Comparison of ENCODE assay signal across 9 cellular contexts in the genomic region with DNA sequence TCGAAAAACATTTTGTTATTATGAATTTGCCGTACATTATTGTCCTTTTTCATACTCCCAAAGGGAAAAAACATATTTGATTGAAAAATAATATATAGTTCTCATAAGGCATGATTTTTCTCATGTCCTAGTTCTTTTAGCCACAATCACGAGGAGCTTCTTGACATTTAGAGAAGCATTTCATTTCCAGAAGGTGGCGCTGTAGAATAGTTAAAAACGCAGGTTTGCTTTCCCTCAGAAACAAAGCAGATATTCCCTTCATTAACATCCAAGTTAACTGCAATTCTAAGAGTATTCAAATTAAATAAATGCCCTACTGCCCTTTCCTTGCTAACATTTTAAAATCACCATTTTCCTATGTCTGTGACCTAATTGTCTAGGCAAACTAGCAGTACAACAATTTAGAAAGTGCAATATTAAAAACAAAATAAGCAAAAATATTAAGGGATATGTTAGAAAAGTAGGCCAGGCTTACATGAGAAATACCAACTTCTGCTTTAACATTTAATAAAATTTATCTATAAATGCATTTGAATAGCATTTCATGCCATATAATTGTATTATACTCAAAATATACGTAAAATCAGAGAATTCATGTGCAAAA. TPM values are rescaled to one million over a fixed set of nuclear protein-coding genes. Genes with fewer than 3 reads are reported as not detected.
DNase-seq lines count a peak whose midpoint lies in the region; ATAC-seq and TF ChIP-seq lines count a peak whose summit lies in the region.
"Had no signal": no experiment of that assay in that cellular context is flagged by ENCODE, and none has a peak within 500 bp of the region (broad histone marks: within the 10 kb centered on the region; RNA-seq: fewer than 3 reads in every experiment).

No MANE protein-coding gene starts in this region.

- no TSS peak for BruUV-seq in A673 (replicated peaks; lab: Mats Ljungman, UMichigan)

- H3K36me3 Mint-ChIP-seq in immature natural killer cell = no peaks in the 10 kb centered on the region
- H3K36me3 Mint-ChIP-seq in activated T-cell treated with anti-CD3 and anti-CD28 coated beads, Interleukin-2, amount 50 U/mL, for 72 hours (ENCODE audit: insufficient read depth in 2 of 2) = no peaks in the 10 kb centered on the region

- H3K27ac Mint-ChIP-seq in immature natural killer cell = no peak overlapping the region
- H3K27ac Mint-ChIP-seq in activated T-cell treated with anti-CD3 and anti-CD28 coated beads, Interleukin-2, amount 50 U/mL, for 72 hours = no peak overlapping the region

- POLR2A ChIA-PET in A673 (lab: Charles Lee; ENCODE audit: low non-redundant PET) = no interaction called here

- no peak for ATAC-seq in activated T-cell treated with anti-CD3 and anti-CD28 coated beads, Interleukin-2, amount 50 U/mL, for 72 hours (replicated peaks in 1 of 2)

- H3K4me3 ChIP-seq in A673 (ENCODE audit: low read depth, low read length, poor library complexity, severe bottlenecking) (no peak overlapping the region), WERI-Rb-1 (ENCODE audit: low read depth, low read length) (no peak overlapping the region), thyroid gland (replicated peaks in 1 of 3) (no peak overlapping the region)

- H3K36me3 ChIP-seq in A673 (ENCODE audit: insufficient read depth, low read length, poor library complexity, severe bottlenecking) = no peaks in the 10 kb centered on the region
- no peaks in the 10 kb centered on the region for H3K36me3 ChIP-seq in WERI-Rb-1
- H3K36me3 ChIP-seq in thyroid gland = no peaks in the 10 kb centered on the region

- no peak for TF ChIP-seq POLR2A in thyroid gland (IDR thresholded peaks at IDR 0.05)

- no peak overlapping the region for H3K4me3 Mint-ChIP-seq in immature natural killer cell
- no peak overlapping the region for H3K4me3 Mint-ChIP-seq in activated T-cell treated with anti-CD3 and anti-CD28 coated beads, Interleukin-2, amount 50 U/mL, for 72 hours

- DNase-seq in A673 (ENCODE audit: low spot score) (peak; percentile 79), GM13976 (ENCODE audit: low spot score) (peak; percentile 48), NCI-H2029 treated with DMSO at 0.1 percent for 48 hours (lab: John Stamatoyannopoulos, UW) (peak; percentile 44), WERI-Rb-1 (peak; percentile 20), iPS DF 19.7 (ENCODE audit: low read depth, low spot score) (peak; percentile 2), thyroid gland (no peak), immature natural killer cell (no peak)
- DNase-seq in activated T-cell treated with anti-CD3 and anti-CD28 coated beads, Interleukin-2, amount 50 U/mL, for 72 hours = no peak

- H3K9me3 Mint-ChIP-seq in immature natural killer cell = peaks cover 0 to 7% (median under 1%) of the 10 kb centered on the region in 6 donors
- H3K9me3 Mint-ChIP-seq in activated T-cell treated with anti-CD3 and anti-CD28 coated beads, Interleukin-2, amount 50 U/mL, for 72 hours = peaks cover 0 to 1% of the 10 kb centered on the region in 2 donors

- peaks cover 0 to 2% (median 0%) of the 10 kb centered on the region in 3 donors for H3K27me3 Mint-ChIP-seq in immature natural killer cell (ENCODE audit: low read depth in 3 of 3)
- H3K27me3 Mint-ChIP-seq in activated T-cell treated with anti-CD3 and anti-CD28 coated beads, Interleukin-2, amount 50 U/mL, for 72 hours (ENCODE audit: low read depth) = no peaks in the 10 kb centered on the region

- no peaks in the 10 kb centered on the region for H3K4me1 Mint-ChIP-seq in immature natural killer cell
- H3K4me1 Mint-ChIP-seq in activated T-cell treated with anti-CD3 and anti-CD28 coated beads, Interleukin-2, amount 50 U/mL, for 72 hours (ENCODE audit: low read depth) = no peaks in the 10 kb centered on the region

- TF ChIP-seq CTCF in A673 (conservative IDR thresholded peaks at IDR 0.05; ENCODE audit: low read depth, low read length) (peak; percentile 79), GM13976 (IDR thresholded peaks at IDR 0.05; ENCODE audit: borderline replicate concordance, control extremely low read depth, extremely low read depth, insufficient read depth, missing control alignments) (peak; percentile 27), WERI-Rb-1 (IDR thresholded peaks at IDR 0.05; ENCODE audit: low read depth, low read length) (peak; percentile 45; the same call in 1 of the 2 replicates), thyroid gland (IDR thresholded peaks at IDR 0.05) (peak in 4 of 6 experiments; percentile 27 to 65 (median 53))

- H3K27ac ChIP-seq in A673 (ENCODE audit: low read depth, low read length, poor library complexity, severe bottlenecking) (no peak overlapping the region), WERI-Rb-1 (no peak overlapping the region), thyroid gland (no peak overlapping the region)
- H3K27ac ChIP-seq: epithelial cell of prostate had no signal

- in situ Hi-C loops in GM13976 (cut with MboI; ENCODE audit: low sequenced_read_pairs, unreplicated experiment) = no loop called here

- no peaks in the 10 kb centered on the region for H3K27me3 ChIP-seq in A673 (replicated peaks; ENCODE audit: insufficient read depth, low read depth, low read length, poor library complexity)
- H3K27me3 ChIP-seq in WERI-Rb-1 (ENCODE audit: insufficient read depth, low read depth, severe bottlenecking) = no peaks in the 10 kb centered on the region
- H3K27me3 ChIP-seq in thyroid gland = no peaks in the 10 kb centered on the region

- H3K9me3 ChIP-seq in A673 (ENCODE audit: low read depth, low read length, poor library complexity, severe bottlenecking) (no peaks in the 10 kb centered on the region), WERI-Rb-1 (ENCODE audit: severe bottlenecking) (no peaks in the 10 kb centered on the region), thyroid gland (no peaks in the 10 kb centered on the region)

- WGBS in thyroid gland, 2 donors = 20% methylated on average over 6 of the region's 6 CpGs

- intact Hi-C loops in A673 (cut with micrococcal nuclease; ENCODE audit: unreplicated experiment) (loop anchor here (2.0 to 5.0 kb wide), 2 partner anchors 70 to 937 kb away; no protein-coding TSS in a partner anchor), thyroid gland (cut with DNase I) (no loop called here)

- H3K4me1 ChIP-seq in A673 (ENCODE audit: insufficient read depth, low read length, poor library complexity, severe bottlenecking) (peaks cover 2% of the 10 kb centered on the region), thyroid gland (no peaks in the 10 kb centered on the region)

- CTCF ChIA-PET in A673 (lab: Charles Lee) = interaction anchor here (0.8 to 0.9 kb wide), 2 partner anchors 610 to 936 kb away, joined by 3 read pairs; no protein-coding TSS in a partner anchor

RNA-seq across cellular contexts. Expression of a gene that starts 10.9 kb away (rescaled TPM):
- not detected in 2 replicates for total RNA-seq in A673 (2021)
- under 1 TPM in 3 of 4 donors, not detected in 1; 0.10 to 0.88 (median 0.40) TPM for total RNA-seq in thyroid gland
- not detected for polyA plus RNA-seq in immature natural killer cell
- not detected for total RNA-seq in activated T-cell treated with anti-CD3 and anti-CD28 coated beads, Interleukin-2, amount 50 U/mL, for 72 hours

Comparison
In these comparisons a context has a peak if more than half of its experiments do, and no peak if none do; other contexts are left out.
1. DNase-seq: peak in A673 (single experiment), GM13976 (single experiment), NCI-H2029 treated with DMSO at 0.1 percent for 48 hours (single experiment), WERI-Rb-1 (single experiment) and iPS DF 19.7 (single experiment); none in thyroid gland (0 of 2), immature natural killer cell (0 of 3) and activated T-cell treated with anti-CD3 and anti-CD28 coated beads, Interleukin-2, amount 50 U/mL, for 72 hours (0 of 2).
2. CTCF ChIP-seq: peak in every context shown above with its lines; median percentile 79 in A673; 53 in thyroid gland; 45 in WERI-Rb-1; 27 in GM13976.